Comparison of ENCODE assay signal across 1 cellular context in genomic region chr17:1162116-1162855, GRCh38.
TF ChIP-seq lines count a peak whose summit lies in the region.

No MANE protein-coding gene starts in this region.

TF ChIP-seq in GM23338, 12 proteins besides CTCF, POLR2A, EP300 and RAD21 (continued from another document):
- TF ChIP-seq ZNF462 (CRISPR knock-in tag; IDR thresholded peaks at IDR 0.05) (no peak), ZNF331 (CRISPR knock-in tag; IDR thresholded peaks at IDR 0.05; ENCODE audit: low read depth) (no peak), EZH2phosphoT487 (IDR thresholded peaks at IDR 0.05; ENCODE audit: unreplicated experiment) (no peak), ZNF114 (CRISPR knock-in tag; IDR thresholded peaks at IDR 0.05) (no peak), REST (IDR thresholded peaks at IDR 0.05; ENCODE audit: unreplicated experiment) (no peak), ETS1 (IDR thresholded peaks at IDR 0.05) (no peak)
